2 cellular contexts compared by ENCODE assay signal in the genomic region with DNA sequence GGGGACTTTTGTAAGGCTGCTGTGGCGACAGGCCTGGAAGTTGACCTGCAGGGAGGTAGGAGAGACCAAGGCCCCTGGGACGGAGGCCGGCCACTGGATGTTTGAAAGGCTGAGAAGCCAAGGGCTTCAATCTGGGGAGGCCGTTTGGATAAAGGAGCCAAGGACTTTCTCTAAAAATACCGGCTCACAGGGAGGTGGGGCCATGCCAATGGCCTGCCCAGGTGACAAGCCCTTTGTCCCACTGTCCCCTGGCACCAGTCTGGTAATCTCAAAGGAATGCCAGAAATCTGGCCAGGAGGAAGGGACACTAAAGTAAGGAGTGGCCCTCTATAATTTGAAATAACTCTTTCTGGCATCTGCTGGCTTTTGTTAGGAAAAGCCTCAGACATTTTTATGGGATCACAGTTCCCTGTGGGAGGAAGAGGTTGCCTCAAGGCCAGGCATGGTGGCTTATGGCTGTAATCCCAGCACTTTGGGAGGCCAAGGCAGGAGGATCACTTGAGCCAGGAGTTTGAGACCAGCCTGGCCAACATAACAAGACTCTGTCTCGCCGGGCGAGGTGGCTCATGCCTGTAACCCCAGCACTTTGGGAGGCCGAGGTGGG.
TF ChIP-seq lines count a peak whose summit lies in the region.

No MANE protein-coding gene starts in this region.

TF ChIP-seq in WTC11, 78 proteins besides CTCF, POLR2A, EP300 and RAD21 (continued from another document):
- TF ChIP-seq, protein P1, sequence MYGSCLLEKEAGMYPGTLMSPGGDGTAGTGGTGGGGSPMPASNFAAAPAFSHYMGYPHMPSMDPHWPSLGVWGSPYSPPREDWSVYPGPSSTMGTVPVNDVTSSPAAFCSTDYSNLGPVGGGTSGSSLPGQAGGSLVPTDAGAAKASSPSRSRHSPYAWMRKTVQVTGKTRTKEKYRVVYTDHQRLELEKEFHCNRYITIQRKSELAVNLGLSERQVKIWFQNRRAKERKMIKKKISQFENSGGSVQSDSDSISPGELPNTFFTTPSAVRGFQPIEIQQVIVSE (CRISPR knock-in tag; IDR thresholded peaks at IDR 0.05; ENCODE audit: borderline replicate concordance): no peak
- TF ChIP-seq, protein P2, sequence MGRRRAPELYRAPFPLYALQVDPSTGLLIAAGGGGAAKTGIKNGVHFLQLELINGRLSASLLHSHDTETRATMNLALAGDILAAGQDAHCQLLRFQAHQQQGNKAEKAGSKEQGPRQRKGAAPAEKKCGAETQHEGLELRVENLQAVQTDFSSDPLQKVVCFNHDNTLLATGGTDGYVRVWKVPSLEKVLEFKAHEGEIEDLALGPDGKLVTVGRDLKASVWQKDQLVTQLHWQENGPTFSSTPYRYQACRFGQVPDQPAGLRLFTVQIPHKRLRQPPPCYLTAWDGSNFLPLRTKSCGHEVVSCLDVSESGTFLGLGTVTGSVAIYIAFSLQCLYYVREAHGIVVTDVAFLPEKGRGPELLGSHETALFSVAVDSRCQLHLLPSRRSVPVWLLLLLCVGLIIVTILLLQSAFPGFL (CRISPR knock-in tag; IDR thresholded peaks at IDR 0.05; ENCODE audit: borderline replicate concordance): no peak
- TF ChIP-seq ATF1 (CRISPR knock-in tag; IDR thresholded peaks at IDR 0.05) (no peak), GABPB1 (CRISPR knock-in tag; IDR thresholded peaks at IDR 0.05) (no peak), KAT7 (CRISPR knock-in tag; IDR thresholded peaks at IDR 0.05; ENCODE audit: borderline replicate concordance) (no peak)
- TF ChIP-seq, protein P3, sequence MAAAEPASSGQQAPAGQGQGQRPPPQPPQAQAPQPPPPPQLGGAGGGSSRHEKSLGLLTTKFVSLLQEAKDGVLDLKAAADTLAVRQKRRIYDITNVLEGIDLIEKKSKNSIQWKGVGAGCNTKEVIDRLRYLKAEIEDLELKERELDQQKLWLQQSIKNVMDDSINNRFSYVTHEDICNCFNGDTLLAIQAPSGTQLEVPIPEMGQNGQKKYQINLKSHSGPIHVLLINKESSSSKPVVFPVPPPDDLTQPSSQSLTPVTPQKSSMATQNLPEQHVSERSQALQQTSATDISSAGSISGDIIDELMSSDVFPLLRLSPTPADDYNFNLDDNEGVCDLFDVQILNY (CRISPR knock-in tag; IDR thresholded peaks at IDR 0.05): no peak

TF ChIP-seq in HepG2, 621 proteins besides CTCF, POLR2A, EP300 and RAD21 (continued from another document and continues in another):
- TF ChIP-seq, protein P4, sequence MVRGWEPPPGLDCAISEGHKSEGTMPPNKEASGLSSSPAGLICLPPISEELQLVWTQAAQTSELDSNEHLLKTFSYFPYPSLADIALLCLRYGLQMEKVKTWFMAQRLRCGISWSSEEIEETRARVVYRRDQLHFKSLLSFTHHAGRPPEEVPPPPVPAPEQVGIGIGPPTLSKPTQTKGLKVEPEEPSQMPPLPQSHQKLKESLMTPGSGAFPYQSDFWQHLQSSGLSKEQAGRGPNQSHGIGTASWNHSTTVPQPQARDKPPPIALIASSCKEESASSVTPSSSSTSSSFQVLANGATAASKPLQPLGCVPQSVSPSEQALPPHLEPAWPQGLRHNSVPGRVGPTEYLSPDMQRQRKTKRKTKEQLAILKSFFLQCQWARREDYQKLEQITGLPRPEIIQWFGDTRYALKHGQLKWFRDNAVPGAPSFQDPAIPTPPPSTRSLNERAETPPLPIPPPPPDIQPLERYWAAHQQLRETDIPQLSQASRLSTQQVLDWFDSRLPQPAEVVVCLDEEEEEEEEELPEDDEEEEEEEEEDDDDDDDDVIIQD (CRISPR knock-in tag; IDR thresholded peaks at IDR 0.05; ENCODE audit: low read depth): no peak
- TF ChIP-seq TBX2 (CRISPR knock-in tag; IDR thresholded peaks at IDR 0.05; ENCODE audit: borderline replicate concordance) (peak; percentile 27; the same call in 1 of the 2 replicates), ZNF331 (CRISPR knock-in tag; IDR thresholded peaks at IDR 0.05) (0 out of 2 replicates have a peak, but pooled peaks have one; percentile 13), ZNF790 (CRISPR knock-in tag; IDR thresholded peaks at IDR 0.05; ENCODE audit: borderline replicate concordance) (no peak), KDM1A (CRISPR knock-in tag; IDR thresholded peaks at IDR 0.05) (no peak), KMT2B (CRISPR knock-in tag; IDR thresholded peaks at IDR 0.05) (no peak), NFATC3 (CRISPR knock-in tag; IDR thresholded peaks at IDR 0.05) (no peak), SMYD3 (CRISPR knock-in tag; IDR thresholded peaks at IDR 0.05) (no peak), MBNL3 (CRISPR knock-in tag; conservative IDR thresholded peaks at IDR 0.05) (no peak), ZFP36L2 (CRISPR knock-in tag; IDR thresholded peaks at IDR 0.05) (no peak), AKAP8 (CRISPR knock-in tag; IDR thresholded peaks at IDR 0.05) (no peak), NONO (IDR thresholded peaks at IDR 0.05) (no peak), NONO (CRISPR knock-in tag; conservative IDR thresholded peaks at IDR 0.05) (no peak), FOXM1 (CRISPR knock-in tag; IDR thresholded peaks at IDR 0.05) (no peak), ZNF10 (CRISPR knock-in tag; IDR thresholded peaks at IDR 0.05; ENCODE audit: borderline replicate concordance, low read depth) (no peak), ZSCAN21 (CRISPR knock-in tag; IDR thresholded peaks at IDR 0.05; ENCODE audit: borderline replicate concordance) (0 out of 2 replicates have a peak, but pooled peaks have one; percentile 25), AGO1 (IDR thresholded peaks at IDR 0.05; ENCODE audit: low read depth, low read length, poor library complexity, severe bottlenecking) (no peak), ZFP90 (CRISPR knock-in tag; IDR thresholded peaks at IDR 0.05; ENCODE audit: borderline replicate concordance) (no peak), ZNF589 (CRISPR knock-in tag; conservative IDR thresholded peaks at IDR 0.05) (no peak), PPARG (CRISPR knock-in tag; conservative IDR thresholded peaks at IDR 0.05) (peak; percentile 95), RXRA (CRISPR knock-in tag; IDR thresholded peaks at IDR 0.05) (peak; percentile 71; the same call in 1 of the 2 replicates), NR2F6 (IDR thresholded peaks at IDR 0.05) (no peak), NR2F6 (CRISPR knock-in tag; IDR thresholded peaks at IDR 0.05) (0 out of 2 replicates have a peak, but pooled peaks have one; percentile 8)
- TF ChIP-seq, protein P5, sequence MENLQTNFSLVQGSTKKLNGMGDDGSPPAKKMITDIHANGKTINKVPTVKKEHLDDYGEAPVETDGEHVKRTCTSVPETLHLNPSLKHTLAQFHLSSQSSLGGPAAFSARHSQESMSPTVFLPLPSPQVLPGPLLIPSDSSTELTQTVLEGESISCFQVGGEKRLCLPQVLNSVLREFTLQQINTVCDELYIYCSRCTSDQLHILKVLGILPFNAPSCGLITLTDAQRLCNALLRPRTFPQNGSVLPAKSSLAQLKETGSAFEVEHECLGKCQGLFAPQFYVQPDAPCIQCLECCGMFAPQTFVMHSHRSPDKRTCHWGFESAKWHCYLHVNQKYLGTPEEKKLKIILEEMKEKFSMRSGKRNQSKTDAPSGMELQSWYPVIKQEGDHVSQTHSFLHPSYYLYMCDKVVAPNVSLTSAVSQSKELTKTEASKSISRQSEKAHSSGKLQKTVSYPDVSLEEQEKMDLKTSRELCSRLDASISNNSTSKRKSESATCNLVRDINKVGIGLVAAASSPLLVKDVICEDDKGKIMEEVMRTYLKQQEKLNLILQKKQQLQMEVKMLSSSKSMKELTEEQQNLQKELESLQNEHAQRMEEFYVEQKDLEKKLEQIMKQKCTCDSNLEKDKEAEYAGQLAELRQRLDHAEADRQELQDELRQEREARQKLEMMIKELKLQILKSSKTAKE (CRISPR knock-in tag; IDR thresholded peaks at IDR 0.05; ENCODE audit: borderline replicate concordance): no peak; the same call in none of the 2 replicates
- TF ChIP-seq, protein P6, sequence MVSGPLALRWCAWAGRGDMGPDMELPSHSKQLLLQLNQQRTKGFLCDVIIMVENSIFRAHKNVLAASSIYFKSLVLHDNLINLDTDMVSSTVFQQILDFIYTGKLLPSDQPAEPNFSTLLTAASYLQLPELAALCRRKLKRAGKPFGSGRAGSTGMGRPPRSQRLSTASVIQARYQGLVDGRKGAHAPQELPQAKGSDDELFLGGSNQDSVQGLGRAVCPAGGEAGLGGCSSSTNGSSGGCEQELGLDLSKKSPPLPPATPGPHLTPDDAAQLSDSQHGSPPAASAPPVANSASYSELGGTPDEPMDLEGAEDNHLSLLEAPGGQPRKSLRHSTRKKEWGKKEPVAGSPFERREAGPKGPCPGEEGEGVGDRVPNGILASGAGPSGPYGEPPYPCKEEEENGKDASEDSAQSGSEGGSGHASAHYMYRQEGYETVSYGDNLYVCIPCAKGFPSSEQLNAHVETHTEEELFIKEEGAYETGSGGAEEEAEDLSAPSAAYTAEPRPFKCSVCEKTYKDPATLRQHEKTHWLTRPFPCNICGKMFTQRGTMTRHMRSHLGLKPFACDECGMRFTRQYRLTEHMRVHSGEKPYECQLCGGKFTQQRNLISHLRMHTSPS (CRISPR knock-in tag; IDR thresholded peaks at IDR 0.05; ENCODE audit: low read depth): peak; percentile 87
- TF ChIP-seq, protein P7, sequence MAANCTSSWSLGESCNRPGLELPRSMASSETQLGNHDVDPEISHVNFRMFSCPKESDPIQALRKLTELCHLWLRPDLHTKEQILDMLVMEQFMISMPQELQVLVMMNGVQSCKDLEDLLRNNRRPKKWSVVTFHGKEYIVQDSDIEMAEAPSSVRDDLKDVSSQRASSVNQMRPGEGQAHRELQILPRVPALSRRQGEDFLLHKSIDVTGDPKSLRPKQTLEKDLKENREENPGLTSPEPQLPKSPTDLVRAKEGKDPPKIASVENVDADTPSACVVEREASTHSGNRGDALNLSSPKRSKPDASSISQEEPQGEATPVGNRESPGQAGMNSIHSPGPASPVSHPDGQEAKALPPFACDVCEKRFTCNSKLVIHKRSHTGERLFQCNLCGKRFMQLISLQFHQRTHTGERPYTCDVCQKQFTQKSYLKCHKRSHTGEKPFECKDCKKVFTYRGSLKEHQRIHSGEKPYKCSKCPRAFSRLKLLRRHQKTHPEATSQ (CRISPR knock-in tag; IDR thresholded peaks at IDR 0.05; ENCODE audit: borderline replicate concordance): no peak
- TF ChIP-seq, protein P8, sequence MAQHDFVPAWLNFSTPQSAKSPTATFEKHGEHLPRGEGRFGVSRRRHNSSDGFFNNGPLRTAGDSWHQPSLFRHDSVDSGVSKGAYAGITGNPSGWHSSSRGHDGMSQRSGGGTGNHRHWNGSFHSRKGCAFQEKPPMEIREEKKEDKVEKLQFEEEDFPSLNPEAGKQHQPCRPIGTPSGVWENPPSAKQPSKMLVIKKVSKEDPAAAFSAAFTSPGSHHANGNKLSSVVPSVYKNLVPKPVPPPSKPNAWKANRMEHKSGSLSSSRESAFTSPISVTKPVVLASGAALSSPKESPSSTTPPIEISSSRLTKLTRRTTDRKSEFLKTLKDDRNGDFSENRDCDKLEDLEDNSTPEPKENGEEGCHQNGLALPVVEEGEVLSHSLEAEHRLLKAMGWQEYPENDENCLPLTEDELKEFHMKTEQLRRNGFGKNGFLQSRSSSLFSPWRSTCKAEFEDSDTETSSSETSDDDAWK (CRISPR knock-in tag; IDR thresholded peaks at IDR 0.05): no peak
- TF ChIP-seq, protein P9, sequence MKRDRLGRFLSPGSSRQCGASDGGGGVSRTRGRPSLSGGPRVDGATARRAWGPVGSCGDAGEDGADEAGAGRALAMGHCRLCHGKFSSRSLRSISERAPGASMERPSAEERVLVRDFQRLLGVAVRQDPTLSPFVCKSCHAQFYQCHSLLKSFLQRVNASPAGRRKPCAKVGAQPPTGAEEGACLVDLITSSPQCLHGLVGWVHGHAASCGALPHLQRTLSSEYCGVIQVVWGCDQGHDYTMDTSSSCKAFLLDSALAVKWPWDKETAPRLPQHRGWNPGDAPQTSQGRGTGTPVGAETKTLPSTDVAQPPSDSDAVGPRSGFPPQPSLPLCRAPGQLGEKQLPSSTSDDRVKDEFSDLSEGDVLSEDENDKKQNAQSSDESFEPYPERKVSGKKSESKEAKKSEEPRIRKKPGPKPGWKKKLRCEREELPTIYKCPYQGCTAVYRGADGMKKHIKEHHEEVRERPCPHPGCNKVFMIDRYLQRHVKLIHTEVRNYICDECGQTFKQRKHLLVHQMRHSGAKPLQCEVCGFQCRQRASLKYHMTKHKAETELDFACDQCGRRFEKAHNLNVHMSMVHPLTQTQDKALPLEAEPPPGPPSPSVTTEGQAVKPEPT (CRISPR knock-in tag; IDR thresholded peaks at IDR 0.05; ENCODE audit: low read depth): no peak
- TF ChIP-seq, protein P10, sequence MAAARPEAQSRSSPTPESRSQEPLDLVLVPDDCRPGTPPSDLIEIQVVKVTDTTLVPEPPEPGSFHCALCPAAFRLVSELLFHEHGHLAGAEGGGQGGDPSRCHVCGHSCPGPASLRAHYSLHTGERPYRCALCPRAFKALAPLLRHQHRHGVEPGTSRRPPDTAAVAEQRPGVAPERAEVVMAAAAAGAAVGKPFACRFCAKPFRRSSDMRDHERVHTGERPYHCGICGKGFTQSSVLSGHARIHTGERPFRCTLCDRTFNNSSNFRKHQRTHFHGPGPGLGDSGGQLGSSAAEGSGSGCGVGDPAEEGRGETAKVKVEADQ (CRISPR knock-in tag; IDR thresholded peaks at IDR 0.05; ENCODE audit: borderline replicate concordance): no peak
- TF ChIP-seq, protein P11, sequence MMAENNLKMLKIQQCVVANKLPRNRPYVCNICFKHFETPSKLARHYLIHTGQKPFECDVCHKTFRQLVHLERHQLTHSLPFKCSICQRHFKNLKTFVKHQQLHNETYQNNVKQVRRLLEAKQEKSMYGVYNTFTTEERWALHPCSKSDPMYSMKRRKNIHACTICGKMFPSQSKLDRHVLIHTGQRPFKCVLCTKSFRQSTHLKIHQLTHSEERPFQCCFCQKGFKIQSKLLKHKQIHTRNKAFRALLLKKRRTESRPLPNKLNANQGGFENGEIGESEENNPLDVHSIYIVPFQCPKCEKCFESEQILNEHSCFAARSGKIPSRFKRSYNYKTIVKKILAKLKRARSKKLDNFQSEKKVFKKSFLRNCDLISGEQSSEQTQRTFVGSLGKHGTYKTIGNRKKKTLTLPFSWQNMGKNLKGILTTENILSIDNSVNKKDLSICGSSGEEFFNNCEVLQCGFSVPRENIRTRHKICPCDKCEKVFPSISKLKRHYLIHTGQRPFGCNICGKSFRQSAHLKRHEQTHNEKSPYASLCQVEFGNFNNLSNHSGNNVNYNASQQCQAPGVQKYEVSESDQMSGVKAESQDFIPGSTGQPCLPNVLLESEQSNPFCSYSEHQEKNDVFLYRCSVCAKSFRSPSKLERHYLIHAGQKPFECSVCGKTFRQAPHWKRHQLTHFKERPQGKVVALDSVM (CRISPR knock-in tag; IDR thresholded peaks at IDR 0.05): peak; percentile 87
